8 cellular contexts compared by ENCODE assay signal in the genomic region with DNA sequence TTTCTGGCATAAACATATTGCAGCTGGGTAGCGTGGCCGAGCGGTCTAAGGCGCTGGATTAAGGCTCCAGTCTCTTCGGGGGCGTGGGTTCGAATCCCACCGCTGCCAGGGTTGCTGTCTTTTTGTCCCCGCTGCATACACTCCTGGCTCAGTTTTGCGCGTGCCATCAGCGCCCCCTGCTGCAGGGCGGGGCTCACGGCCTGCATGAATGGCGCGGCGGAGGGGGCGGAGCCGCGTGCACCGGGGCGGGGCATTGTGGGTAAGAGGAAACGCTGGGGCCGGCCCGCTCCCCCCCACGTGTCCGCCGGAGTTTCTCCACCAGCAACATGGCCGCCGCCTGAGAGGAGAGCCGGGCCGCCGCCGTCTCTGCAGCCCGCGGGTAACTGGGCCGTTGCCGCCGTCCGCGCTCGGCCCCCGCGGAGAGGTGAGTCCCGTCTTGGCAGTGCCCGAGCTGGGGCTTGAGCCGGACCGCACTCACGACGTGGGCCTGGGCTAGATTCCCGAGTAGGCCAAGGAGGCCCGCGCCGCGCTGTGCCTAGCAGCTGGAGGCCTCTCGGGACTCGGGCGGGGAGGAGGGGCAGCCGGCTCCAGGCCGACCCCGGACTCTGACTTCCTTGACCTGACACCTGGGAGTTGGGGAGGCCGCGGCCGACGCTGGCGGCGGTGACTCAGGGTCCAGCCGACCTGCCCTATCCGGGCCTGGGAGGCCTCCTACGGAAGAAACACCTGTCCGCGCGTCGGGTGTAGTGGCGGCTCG. TPM values are rescaled to one million over a fixed set of nuclear protein-coding genes. Genes with fewer than 3 reads are reported as not detected.
A peak's percentile ranks its signal among the peaks of the same experiment; 100 is the strongest.
DNase-seq lines count a peak whose midpoint lies in the region; ATAC-seq and TF ChIP-seq lines count a peak whose summit lies in the region.

Gene POLR3E, plus strand, starts transcription at position 296 of the 757 bp plus-strand sequence. CDS start 5,560 bp downstream, outside the sequence.

- no peaks in the 10 kb centered on the region for H3K9me3 Mint-ChIP-seq in activated T-helper 2 cell treated with anti-CD3 and anti-CD28 coated beads, Interferon-gamma antibody, Interleukin-2, Interleukin-4, amounts not matched to agents 10 μg/mL and 5 μg/mL and 100 μg/mL, durations not matched to agents 14 hours and 24 hours and 36 hours
- no peaks in the 10 kb centered on the region for H3K9me3 Mint-ChIP-seq in natural killer cell treated with Interleukin-12 subunit alpha and Interleukin-12 subunit beta and Interleukin-15 and Interleukin-18, amount 100 ng/mL, for 72 hours

- CTCF ChIA-PET in RWPE1 (lab: Yijun Ruan, JAX) = interaction anchor here (0.5 to 1.4 kb wide), 7 partner anchors 56 to 1138 kb away, joined by 3 to 7 read pairs (median 3); partner anchors contain the start of gene EEF2K

- ATAC-seq in natural killer cell treated with Interleukin-12 subunit alpha and Interleukin-12 subunit beta and Interleukin-15 and Interleukin-18, amount 100 ng/mL, for 72 hours = peak; percentile 94 to 96
- peak; percentile 93 for ATAC-seq in stimulated activated naive CD8-positive, alpha-beta T cell treated with anti-CD3 and anti-CD28 coated beads, Interleukin-15, Interleukin-2, amounts not matched to agents 100 U/mL and 50 U/mL, for 24 hours

- no peaks in the 10 kb centered on the region for H3K27me3 Mint-ChIP-seq in activated T-helper 2 cell treated with anti-CD3 and anti-CD28 coated beads, Interferon-gamma antibody, Interleukin-2, Interleukin-4, amounts not matched to agents 10 μg/mL and 5 μg/mL and 100 μg/mL, durations not matched to agents 14 hours and 24 hours and 36 hours (ENCODE audit: low read depth)
- no peaks in the 10 kb centered on the region for H3K27me3 Mint-ChIP-seq in natural killer cell treated with Interleukin-12 subunit alpha and Interleukin-12 subunit beta and Interleukin-15 and Interleukin-18, amount 100 ng/mL, for 72 hours

- H3K4me3 ChIP-seq in LNCaP clone FGC (ENCODE audit: low read depth, low read length) (peak within 1 kb of the TSS; percentile 92), fibroblast of mammary gland (ENCODE audit: control insufficient read depth, low read depth, low read length) (peak within 1 kb of the TSS; percentile 99)

- peaks cover 26% of the 10 kb centered on the region for H3K4me1 Mint-ChIP-seq in activated T-helper 2 cell treated with anti-CD3 and anti-CD28 coated beads, Interferon-gamma antibody, Interleukin-2, Interleukin-4, amounts not matched to agents 10 μg/mL and 5 μg/mL and 100 μg/mL, durations not matched to agents 14 hours and 24 hours and 36 hours (ENCODE audit: low read depth)
- peaks cover 44 to 46% of the 10 kb centered on the region in 2 donors for H3K4me1 Mint-ChIP-seq in natural killer cell treated with Interleukin-12 subunit alpha and Interleukin-12 subunit beta and Interleukin-15 and Interleukin-18, amount 100 ng/mL, for 72 hours (ENCODE audit: low read depth in 2 of 2)

- intact Hi-C loops in activated T-helper 2 cell treated with anti-CD3 and anti-CD28 coated beads, Interferon-gamma antibody, Interleukin-2, Interleukin-4, amounts not matched to agents 10 μg/mL and 5 μg/mL and 100 μg/mL, durations not matched to agents 14 hours and 24 hours and 36 hours (cut with micrococcal nuclease) = loop anchor here (1.0 to 10.0 kb wide), 7 partner anchors 56 to 1648 kb away; partner anchors contain the start of genes EEF2K, MOSMO and UQCRC2

- H3K4me3 Mint-ChIP-seq in activated T-helper 2 cell treated with anti-CD3 and anti-CD28 coated beads, Interferon-gamma antibody, Interleukin-2, Interleukin-4, amounts not matched to agents 10 μg/mL and 5 μg/mL and 100 μg/mL, durations not matched to agents 14 hours and 24 hours and 36 hours (ENCODE audit: low read depth) = peak within 1 kb of the TSS; percentile 92
- H3K4me3 Mint-ChIP-seq in natural killer cell treated with Interleukin-12 subunit alpha and Interleukin-12 subunit beta and Interleukin-15 and Interleukin-18, amount 100 ng/mL, for 72 hours = peak within 1 kb of the TSS; percentile 92

- peak; percentile 100 for DNase-seq in ELF-1 (ENCODE audit: low read depth, low spot score)
- peak; percentile 98 for DNase-seq in GOT3 (lab: John Stamatoyannopoulos, UW)
- peak; percentile 87 for DNase-seq in LNCaP clone FGC (ENCODE audit: low read depth)
- DNase-seq in RWPE1 (ENCODE audit: low spot score) = peak; percentile 97
- DNase-seq in activated T-helper 2 cell treated with anti-CD3 and anti-CD28 coated beads, Interferon-gamma antibody, Interleukin-2, Interleukin-4, amounts not matched to agents 10 μg/mL and 5 μg/mL and 100 μg/mL, durations not matched to agents 14 hours and 24 hours and 36 hours (ENCODE audit: low spot score) = peak; percentile 100
- peak; percentile 94 for DNase-seq in fibroblast of mammary gland (ENCODE audit: low read depth)
- DNase-seq in natural killer cell treated with Interleukin-12 subunit alpha and Interleukin-12 subunit beta and Interleukin-15 and Interleukin-18, amount 100 ng/mL, for 72 hours (ENCODE audit: low spot score) = peak; percentile 99
- peak; percentile 100 for DNase-seq in stimulated activated naive CD8-positive, alpha-beta T cell treated with anti-CD3 and anti-CD28 coated beads, Interleukin-15, Interleukin-2, amounts not matched to agents 100 U/mL and 50 U/mL, for 24 hours

- TF ChIP-seq CTCF in LNCaP clone FGC (IDR thresholded peaks at IDR 0.05; ENCODE audit: control insufficient read depth, extremely low read depth, insufficient read depth) (peak; percentile 98), RWPE1 (conservative IDR thresholded peaks at IDR 0.05; ENCODE audit: low read depth) (peak; percentile 90), fibroblast of mammary gland (conservative IDR thresholded peaks at IDR 0.05; ENCODE audit: control insufficient read depth, insufficient read depth, low read depth, low read length) (peak; percentile 64)

- peak within 1 kb of the TSS; percentile 90 for H3K27ac ChIP-seq in RWPE1

- peaks cover 35% of the 10 kb centered on the region for H3K36me3 Mint-ChIP-seq in activated T-helper 2 cell treated with anti-CD3 and anti-CD28 coated beads, Interferon-gamma antibody, Interleukin-2, Interleukin-4, amounts not matched to agents 10 μg/mL and 5 μg/mL and 100 μg/mL, durations not matched to agents 14 hours and 24 hours and 36 hours (ENCODE audit: low read depth)
- no peaks in the 10 kb centered on the region for H3K36me3 Mint-ChIP-seq in natural killer cell treated with Interleukin-12 subunit alpha and Interleukin-12 subunit beta and Interleukin-15 and Interleukin-18, amount 100 ng/mL, for 72 hours

- H3K27ac Mint-ChIP-seq in activated T-helper 2 cell treated with anti-CD3 and anti-CD28 coated beads, Interferon-gamma antibody, Interleukin-2, Interleukin-4, amounts not matched to agents 10 μg/mL and 5 μg/mL and 100 μg/mL, durations not matched to agents 14 hours and 24 hours and 36 hours = peak within 1 kb of the TSS; percentile 98
- peak within 1 kb of the TSS; percentile 93 to 96 for H3K27ac Mint-ChIP-seq in natural killer cell treated with Interleukin-12 subunit alpha and Interleukin-12 subunit beta and Interleukin-15 and Interleukin-18, amount 100 ng/mL, for 72 hours

- POLR2A ChIA-PET in RWPE1 (lab: Yijun Ruan, JAX; ENCODE audit: low non-redundant PET) = no interaction called here

RNA-seq across cellular contexts. Expression of gene POLR3E, which starts in this region (rescaled TPM):
- 100 and 106 TPM in 2 replicates for total RNA-seq in activated T-helper 2 cell treated with anti-CD3 and anti-CD28 coated beads, Interferon-gamma antibody, Interleukin-2, Interleukin-4, amounts not matched to agents 10 μg/mL and 5 μg/mL and 100 μg/mL, durations not matched to agents 14 hours and 24 hours and 36 hours
- total RNA-seq in natural killer cell treated with Interleukin-12 subunit alpha and Interleukin-12 subunit beta and Interleukin-15 and Interleukin-18, amount 100 ng/mL, for 72 hours = 100 to 1,000 TPM in 1 of 2 donors, 10 to 100 TPM in 1; 54.7 to 114 TPM

Comparison
In these comparisons a context has a peak if more than half of its experiments do, and no peak if none do; other contexts are left out.
1. Peak in every context shown above with its lines: DNase-seq, ATAC-seq, H3K4me3 ChIP-seq and H3K27ac ChIP-seq.